Comparison of ENCODE assay signal across 8 cellular contexts in genomic region chr3:194140520-194141414, GRCh38. TPM values are rescaled to one million over a fixed set of nuclear protein-coding genes. Genes with fewer than 3 reads are reported as not detected.
A peak's percentile ranks its signal among the peaks of the same experiment; 100 is the strongest.
DNase-seq lines count a peak whose midpoint lies in the region; ATAC-seq and TF ChIP-seq lines count a peak whose summit lies in the region.

No MANE protein-coding gene starts in this region.

- H3K36me3 Mint-ChIP-seq in CD4-positive, alpha-beta memory T cell, result no peaks in the 10 kb centered on the region

- no peak for TF ChIP-seq CTCF in colonic mucosa (IDR thresholded peaks at IDR 0.05)
- no peak for TF ChIP-seq CTCF in stomach (IDR thresholded peaks at IDR 0.05)

- no peaks in the 10 kb centered on the region for H3K9me3 Mint-ChIP-seq in CD4-positive, alpha-beta memory T cell

- peaks cover 17 to 42% (median 26%) of the 10 kb centered on the region in 4 donors for H3K4me1 Mint-ChIP-seq in CD4-positive, alpha-beta memory T cell

- peak overlapping the region; percentile 82 for H3K9ac ChIP-seq in SK-N-MC (ENCODE audit: insufficient read length)
- H3K9ac ChIP-seq in colonic mucosa (ENCODE audit: low read depth in 2 of 2, low read length in 2 of 2), result peak overlapping the region; percentile 75 to 80

- ATAC-seq in HG02588 (IDR thresholded peaks at IDR 0.05; ENCODE audit: unreplicated experiment) (peak; percentile 40), left lobe of liver (peak; percentile 10), GM19324 (IDR thresholded peaks at IDR 0.05; ENCODE audit: low FRiP score, unreplicated experiment) (no peak), HG03196 (IDR thresholded peaks at IDR 0.05; ENCODE audit: unreplicated experiment) (no peak)

- peak in 3 of 5 donors; percentile 13 to 43 (median 13) for DNase-seq in CD4-positive, alpha-beta memory T cell
- DNase-seq in SK-N-MC (ENCODE audit: low read depth, low spot score), result no peak
- peak; percentile 63 for DNase-seq in colonic mucosa
- DNase-seq in left lobe of liver (ENCODE audit: low spot score), result peak; percentile 60
- DNase-seq in stomach, result peak; percentile 48

- peaks cover 36% of the 10 kb centered on the region for H3K4me1 ChIP-seq in CD4-positive, alpha-beta memory T cell (ENCODE audit: insufficient read depth, low read length)
- H3K4me1 ChIP-seq in colonic mucosa (peaks cover 6% of the 10 kb centered on the region), stomach (peaks cover 27 to 71% (median 59%) of the 10 kb centered on the region in 4 donors)

- POLR2A ChIA-PET in CD4-positive, alpha-beta memory T cell (lab: Charles Lee; ENCODE audit: partially characterized antibody), result no interaction called here

- no peak overlapping the region for H3K4me3 ChIP-seq in CD4-positive, alpha-beta memory T cell (ENCODE audit: low read length in 2 of 2)
- H3K4me3 ChIP-seq in SK-N-MC (peak overlapping the region; percentile 86), colonic mucosa (peak overlapping the region; percentile 38), stomach (peak overlapping the region; percentile 36 to 50 (median 45))

- no peaks in the 10 kb centered on the region for H3K36me3 ChIP-seq in CD4-positive, alpha-beta memory T cell (ENCODE audit: insufficient read depth, low read length)
- H3K36me3 ChIP-seq in SK-N-MC (ENCODE audit: insufficient read depth, low read length), result peaks cover 25% of the 10 kb centered on the region
- H3K36me3 ChIP-seq in colonic mucosa, result no peaks in the 10 kb centered on the region
- H3K36me3 ChIP-seq in stomach, result no peaks in the 10 kb centered on the region

- H3K27ac Mint-ChIP-seq in CD4-positive, alpha-beta memory T cell, result peak overlapping the region in 1 of 7 donors; percentile 45

- H3K4me3 Mint-ChIP-seq in CD4-positive, alpha-beta memory T cell, result peak overlapping the region; percentile 10 to 59 (median 43)

- CTCF ChIA-PET in CD4-positive, alpha-beta memory T cell (lab: Charles Lee; ENCODE audit: partially characterized antibody), result interaction anchor here (0.7 kb wide), 1 partner anchor 176 kb away, joined by 3 read pairs; no protein-coding TSS in a partner anchor

- no peak overlapping the region for H3K27ac ChIP-seq in CD4-positive, alpha-beta memory T cell (ENCODE audit: low read depth, low read length)
- H3K27ac ChIP-seq in SK-N-MC (peak overlapping the region; percentile 100), colonic mucosa (peak overlapping the region; percentile 83), stomach (peak overlapping the region; percentile 98 to 99 (median 99))

- peaks cover 17% of the 10 kb centered on the region for H3K27me3 ChIP-seq in CD4-positive, alpha-beta memory T cell (ENCODE audit: insufficient read depth, low read length)
- H3K27me3 ChIP-seq in colonic mucosa (no peaks in the 10 kb centered on the region), stomach (peaks cover 0 to 20% (median 0%) of the 10 kb centered on the region in 3 donors)

- TF ChIP-seq POLR2A in stomach (IDR thresholded peaks at IDR 0.05), result no peak

- no peak for TF ChIP-seq EP300 in stomach (IDR thresholded peaks at IDR 0.05)

- no peaks in the 10 kb centered on the region for H3K9me3 ChIP-seq in CD4-positive, alpha-beta memory T cell (ENCODE audit: control insufficient read depth in 1 of 2, low read length in 2 of 2)
- H3K9me3 ChIP-seq in SK-N-MC (ENCODE audit: low read depth, low read length), result no peaks in the 10 kb centered on the region
- no peaks in the 10 kb centered on the region for H3K9me3 ChIP-seq in colonic mucosa
- H3K9me3 ChIP-seq in stomach, result no peaks in the 10 kb centered on the region

- 1 to 8% (median 3%) methylated on average over 15 to 71 of the region's 71 CpGs for WGBS in stomach, 5 donors

- peaks cover 30 to 36% of the 10 kb centered on the region in 2 donors for H3K27me3 Mint-ChIP-seq in CD4-positive, alpha-beta memory T cell

- intact Hi-C loops in CD4-positive, alpha-beta memory T cell (cut with micrococcal nuclease), result no loop called here
- intact Hi-C loops in colonic mucosa (cut with DNase I) (loop anchor here (5.0 kb wide), 1 partner anchor 172 kb away; no protein-coding TSS in a partner anchor), stomach (cut with DNase I; ENCODE audit: low total_unique reads) (no loop called here)

RNA-seq across cellular contexts. Expression of gene HES1, which starts 4.8 kb away (rescaled TPM):
- not detected for total RNA-seq in CD4-positive, alpha-beta memory T cell
- polyA plus RNA-seq in CD4-positive, alpha-beta memory T cell, result under 1 TPM; 0.11 to 0.50 TPM
- total RNA-seq in colonic mucosa, result 100 to 1,000 TPM; 102 TPM
- 21.3 TPM for total RNA-seq in left lobe of liver
- 100 to 1,000 TPM in 1 of 5 donors, 10 to 100 TPM in 3, 1 to 10 TPM in 1; 4.7 to 101 (median 43.1) TPM for total RNA-seq in stomach
- 10 to 100 TPM; 20.5 to 54.5 (median 41.3) TPM for polyA plus RNA-seq in stomach

Comparison
In these comparisons a context has a peak if more than half of its experiments do, and no peak if none do; other contexts are left out.
1. H3K4me3 ChIP-seq: peak in SK-N-MC (single experiment), colonic mucosa (single experiment) and stomach (4 of 4); none in CD4-positive, alpha-beta memory T cell (0 of 2).
2. ATAC-seq: peak in HG02588 (single experiment) and left lobe of liver (single experiment); none in GM19324 (single experiment) and HG03196 (single experiment).
3. RNA of gene HES1, which starts 4.8 kb away (total RNA-seq): 102 TPM in colonic mucosa, 4.7 to 101 TPM in stomach and 21.3 TPM in left lobe of liver (single experiment); not detected in CD4-positive, alpha-beta memory T cell; every median in the first group is over 4 times any median in the second.